23 cellular contexts compared by ENCODE assay signal in genomic region chr18:10114727-10115463, GRCh38.
"Had no signal": no experiment of that assay in that cellular context is flagged by ENCODE, and none has a peak within 500 bp of the region (broad histone marks: within the 10 kb centered on the region; RNA-seq: fewer than 3 reads in every experiment).

No MANE protein-coding gene starts in this region.

- H3K9me3 ChIP-seq: uterus had no signal

- H3K4me3 ChIP-seq: coronary artery, esophagus squamous epithelium, tibial nerve, uterus had no signal

- H3K4me3 Mint-ChIP-seq: activated CD4-positive, alpha-beta T cell treated with anti-CD3 and anti-CD28 coated beads, Interleukin-2, amount 10 ng/mL, durations not matched to agents 7 days and 5 days; activated naive CD8-positive, alpha-beta T cell treated with anti-CD3 and anti-CD28 coated beads, Interleukin-2, amount 10 ng/mL, durations not matched to agents 7 days and 5 days; activated T-helper 1 cell treated with anti-CD3 and anti-CD28 coated beads, Interleukin-12 subunit alpha, Interleukin-12 subunit beta, Interleukin-2, Interleukin-4 antibody, amounts not matched to agents 30 ng/mL and 10 ng/mL and 1 ng/mL, durations not matched to agents 14 hours and 24 hours and 36 hours; brain; central memory CD8-positive, alpha-beta T cell; memory B cell; naive thymus-derived CD8-positive, alpha-beta T cell had no signal

- H3K4me1 Mint-ChIP-seq: activated CD4-positive, alpha-beta T cell treated with anti-CD3 and anti-CD28 coated beads, Interleukin-2, amount 10 ng/mL, durations not matched to agents 7 days and 5 days; activated naive CD8-positive, alpha-beta T cell treated with anti-CD3 and anti-CD28 coated beads, Interleukin-2, amount 10 ng/mL, durations not matched to agents 7 days and 5 days; central memory CD8-positive, alpha-beta T cell; memory B cell had no signal

- ATAC-seq: left ventricle myocardium superior; naive thymus-derived CD8-positive, alpha-beta T cell had no signal

- DNase-seq: activated CD4-positive, alpha-beta T cell treated with anti-CD3 and anti-CD28 coated beads, Interleukin-2, amount 10 ng/mL, durations not matched to agents 7 days and 5 days; activated CD8-positive, alpha-beta memory T cell treated with anti-CD3 and anti-CD28 coated beads for 24 hours; activated naive CD4-positive, alpha-beta T cell; activated naive CD8-positive, alpha-beta T cell treated with anti-CD3 and anti-CD28 coated beads, Interleukin-2, amount 10 ng/mL, durations not matched to agents 7 days and 5 days; effector CD4-positive, alpha-beta T cell; esophagus squamous epithelium; foreskin fibroblast; glutamatergic neuron; kidney glomerular epithelial cell; left ventricle myocardium superior; naive thymus-derived CD8-positive, alpha-beta T cell; nucleus accumbens; stimulated activated CD4-positive, alpha-beta T cell treated with anti-CD3 and anti-CD28 coated beads, Interleukin-4, amount 100 ng/mL, for 24 hours; stimulated activated naive CD4-positive, alpha-beta T cell; substantia nigra; uterus had no signal

- FAIRE-seq: endothelial cell of umbilical vein had no signal

- H3K27ac ChIP-seq: coronary artery, tibial nerve, uterus had no signal

- H3K4me1 ChIP-seq: tibial nerve, uterus had no signal

- H3K36me3 ChIP-seq: esophagus squamous epithelium, tibial nerve, uterus had no signal

- H3K27me3 Mint-ChIP-seq: brain had no signal

- H3K27me3 ChIP-seq: esophagus squamous epithelium, tibial nerve, uterus had no signal

- H3K9me3 Mint-ChIP-seq: central memory CD8-positive, alpha-beta T cell had no signal

- H3K36me3 Mint-ChIP-seq: activated naive CD8-positive, alpha-beta T cell treated with anti-CD3 and anti-CD28 coated beads, Interleukin-2, amount 10 ng/mL, durations not matched to agents 7 days and 5 days; memory B cell; naive thymus-derived CD8-positive, alpha-beta T cell had no signal

- H3K27ac Mint-ChIP-seq: activated CD4-positive, alpha-beta T cell treated with anti-CD3 and anti-CD28 coated beads, Interleukin-2, amount 10 ng/mL, durations not matched to agents 7 days and 5 days; activated naive CD8-positive, alpha-beta T cell treated with anti-CD3 and anti-CD28 coated beads, Interleukin-2, amount 10 ng/mL, durations not matched to agents 7 days and 5 days; activated T-helper 1 cell treated with anti-CD3 and anti-CD28 coated beads, Interleukin-12 subunit alpha, Interleukin-12 subunit beta, Interleukin-2, Interleukin-4 antibody, amounts not matched to agents 30 ng/mL and 10 ng/mL and 1 ng/mL, durations not matched to agents 14 hours and 24 hours and 36 hours; memory B cell; naive thymus-derived CD8-positive, alpha-beta T cell had no signal
